ENCODE assay signal across 1 cellular context in genomic region chr16:67699265-67699664, GRCh38.
TF ChIP-seq lines count a peak whose summit lies in the region.

No MANE protein-coding gene starts in this region.

TF ChIP-seq in K562, 482 proteins besides CTCF, POLR2A, EP300 and RAD21:
- TF ChIP-seq ZNF324 (CRISPR knock-in tag; IDR thresholded peaks at IDR 0.05) (peak; percentile 88), DLX4 (CRISPR knock-in tag; IDR thresholded peaks at IDR 0.05) (no peak), CBX3 (IDR thresholded peaks at IDR 0.05; ENCODE audit: borderline replicate concordance in 1 of 2, low read length in 2 of 2) (peak in 1 of 2 experiments; percentile 72; a peak in 1 of 3 replicates), ZNF445 (CRISPR knock-in tag; IDR thresholded peaks at IDR 0.05; ENCODE audit: low read depth) (0 out of 2 replicates have a peak, but pooled peaks have one; percentile 49), RHOXF2B (CRISPR knock-in tag; conservative IDR thresholded peaks at IDR 0.05) (no peak), ZNF280A (IDR thresholded peaks at IDR 0.05; ENCODE audit: low read depth, partially characterized antibody) (peak; percentile 67), TRIM28 (IDR thresholded peaks at IDR 0.05) (peak; percentile 55; the same call in 1 of the 2 replicates), NKRF (IDR thresholded peaks at IDR 0.05; ENCODE audit: borderline replicate concordance) (no peak)
